Comparison of ENCODE assay signal across 8 cellular contexts in the genomic region with DNA sequence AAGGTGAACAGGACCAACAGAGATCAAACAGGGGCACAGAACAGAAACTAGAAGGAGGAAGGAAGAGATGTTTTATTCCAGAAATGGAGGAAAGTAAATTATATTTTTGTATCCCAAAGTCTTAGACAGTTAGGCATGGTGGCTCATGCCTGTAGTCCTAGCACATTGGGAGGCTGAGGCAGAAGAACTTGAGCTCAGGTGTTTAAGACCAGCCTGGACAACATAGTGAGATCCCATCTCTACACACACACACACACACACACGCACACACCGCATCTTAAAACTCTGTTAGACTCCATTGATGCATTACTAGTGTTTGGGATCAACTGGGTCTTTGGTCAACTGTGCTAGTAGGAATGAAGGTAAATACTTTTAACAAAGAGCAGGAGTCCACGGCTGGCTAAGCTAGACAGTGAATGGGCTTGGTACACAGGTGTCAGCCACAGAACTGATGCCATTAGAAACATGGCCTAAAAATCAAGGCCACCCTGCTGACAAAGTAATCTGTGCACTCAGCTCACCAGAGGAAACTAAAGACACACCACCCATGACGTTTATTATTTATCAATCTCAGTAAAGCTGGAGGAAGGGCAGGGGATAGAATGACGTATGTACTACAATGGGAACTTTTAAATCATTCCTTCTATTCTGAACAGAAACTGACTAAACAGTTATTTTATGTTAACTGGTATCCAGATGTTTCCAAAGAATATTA. TPM values are rescaled to one million over a fixed set of nuclear protein-coding genes. Genes with fewer than 3 reads are reported as not detected.
A peak's percentile ranks its signal among the peaks of the same experiment; 100 is the strongest.
DNase-seq lines count a peak whose midpoint lies in the region; ATAC-seq and TF ChIP-seq lines count a peak whose summit lies in the region.
"Not testable (repeated sequence)": the region's sequence is repeated elsewhere in the genome, so short reads cannot be mapped to it uniquely, and the experiment has no call there.

No MANE protein-coding gene starts in this region.

- H3K4me3 Mint-ChIP-seq in T-helper 2 cell treated with Interferon-gamma antibody and Interleukin-4, amounts not matched to agents 5 μg/mL and 100 μg/mL, for 36 hours = peak overlapping the region; percentile 22

- DNase-seq in CD1c-positive myeloid dendritic cell (ENCODE audit: extremely low spot score) (peak; percentile 60), ascending aorta (ENCODE audit: low spot score in 2 of 2) (peak in 1 of 2 donors; percentile 64)
- DNase-seq in T-helper 2 cell treated with Interferon-gamma antibody and Interleukin-4, amounts not matched to agents 5 μg/mL and 100 μg/mL, for 36 hours (ENCODE audit: low spot score); lower lobe of right lung: not testable (repeated sequence)
- DNase-seq in stimulated activated CD4-positive, alpha-beta T cell treated with anti-CD3 and anti-CD28 coated beads, Interleukin-4, amount 100 ng/mL, for 24 hours = peak; percentile 21

- not testable (repeated sequence) for H3K4me3 ChIP-seq in ascending aorta, lower lobe of right lung

- intact Hi-C loops in ascending aorta (cut with DNase I); lower lobe of right lung (cut with DNase I): not testable (repeated sequence)

- peaks cover 26% of the 10 kb centered on the region for H3K36me3 Mint-ChIP-seq in T-helper 2 cell treated with Interferon-gamma antibody and Interleukin-4, amounts not matched to agents 5 μg/mL and 100 μg/mL, for 36 hours (ENCODE audit: low read depth)

- not testable (repeated sequence) for H3K9me3 Mint-ChIP-seq in T-helper 2 cell treated with Interferon-gamma antibody and Interleukin-4, amounts not matched to agents 5 μg/mL and 100 μg/mL, for 36 hours

- H3K9me3 ChIP-seq in ascending aorta, lower lobe of right lung: not testable (repeated sequence)

- H3K36me3 ChIP-seq in ascending aorta, lower lobe of right lung: not testable (repeated sequence)

- not testable (repeated sequence) for H3K27me3 Mint-ChIP-seq in T-helper 2 cell treated with Interferon-gamma antibody and Interleukin-4, amounts not matched to agents 5 μg/mL and 100 μg/mL, for 36 hours (ENCODE audit: low read depth)

- H3K27ac Mint-ChIP-seq in T-helper 2 cell treated with Interferon-gamma antibody and Interleukin-4, amounts not matched to agents 5 μg/mL and 100 μg/mL, for 36 hours = peak overlapping the region; percentile 85

- H3K4me1 ChIP-seq in ascending aorta = peaks cover 8 to 35% of the 10 kb centered on the region in 2 donors
- peaks cover 59% of the 10 kb centered on the region for H3K4me1 ChIP-seq in lower lobe of right lung

- H3K27ac ChIP-seq in ascending aorta = peak overlapping the region; percentile 80 to 81
- peak overlapping the region; percentile 71 for H3K27ac ChIP-seq in lower lobe of right lung

- H3K4me1 Mint-ChIP-seq in T-helper 2 cell treated with Interferon-gamma antibody and Interleukin-4, amounts not matched to agents 5 μg/mL and 100 μg/mL, for 36 hours (ENCODE audit: low read depth) = peaks cover 30% of the 10 kb centered on the region

- ATAC-seq in GM21619 (IDR thresholded peaks at IDR 0.05; ENCODE audit: unreplicated experiment) (peak; percentile 30), HG03442 (IDR thresholded peaks at IDR 0.05; ENCODE audit: unreplicated experiment) (peak; percentile 29), esophagus mucosa (peak; percentile 26), lower lobe of right lung (peak; percentile 55 to 75)

- not testable (repeated sequence) for H3K27me3 ChIP-seq in ascending aorta; lower lobe of right lung (ENCODE audit: low read depth)

- not testable (repeated sequence) for TF ChIP-seq CTCF in ascending aorta (IDR thresholded peaks at IDR 0.05); lower lobe of right lung (IDR thresholded peaks at IDR 0.05)

RNA-seq across cellular contexts. Expression of a gene that starts 10.9 kb away (rescaled TPM):
- total RNA-seq in ascending aorta (134 TPM), esophagus mucosa (88.5 TPM), lower lobe of right lung (125 TPM)

RNA-seq across cellular contexts. Expression of a gene that starts 11.3 kb away (rescaled TPM):
- total RNA-seq in ascending aorta = 19.7 TPM
- 17.7 TPM for total RNA-seq in esophagus mucosa
- 23.2 TPM for total RNA-seq in lower lobe of right lung
